In the genomic region with DNA sequence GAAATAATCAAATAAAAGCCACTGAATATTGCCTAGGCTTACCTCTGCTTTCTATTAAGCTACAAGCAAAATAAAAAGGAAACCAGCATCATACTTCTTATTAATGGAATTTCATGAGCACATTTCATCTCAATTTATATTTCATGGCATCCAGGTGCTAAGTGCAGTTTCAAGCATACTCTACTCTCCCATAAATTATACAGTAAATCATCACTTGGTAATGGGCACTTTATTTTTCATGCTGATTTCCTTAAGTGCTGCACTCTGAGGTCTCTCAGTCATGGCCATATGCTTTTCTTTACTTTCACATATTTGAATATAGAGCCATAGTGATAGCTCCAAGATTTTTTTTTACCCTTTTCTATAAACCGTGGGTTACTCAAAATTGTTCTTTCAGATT, we compare ENCODE assay signal across 19 cellular contexts.
DNase-seq lines count a peak whose midpoint lies in the region; ATAC-seq and TF ChIP-seq lines count a peak whose summit lies in the region.
"Had no signal": no experiment of that assay in that cellular context is flagged by ENCODE, and none has a peak within 500 bp of the region (broad histone marks: within the 10 kb centered on the region; RNA-seq: fewer than 3 reads in every experiment).

No MANE protein-coding gene starts in this region.

- TF ChIP-seq POLR2A in gastroesophageal sphincter (IDR thresholded peaks at IDR 0.05) = no peak

- H3K27ac Mint-ChIP-seq in type B pancreatic cell = no peak overlapping the region
- H3K27ac Mint-ChIP-seq: CD4-positive, CD25-positive, alpha-beta regulatory T cell had no signal

- ATAC-seq in gastroesophageal sphincter (no peak), GM18909 (IDR thresholded peaks at IDR 0.05; ENCODE audit: poor library complexity, unreplicated experiment) (no peak)

- no peaks in the 10 kb centered on the region for H3K4me1 ChIP-seq in PC-9 (replicated peaks; ENCODE audit: insufficient read depth)
- no peaks in the 10 kb centered on the region for H3K4me1 ChIP-seq in gastroesophageal sphincter

- in situ Hi-C loops in brain microvascular endothelial cell (cut with HindIII; ENCODE audit: low pct_ligation_motif_present, low sequenced_read_pairs) = no loop called here

- H3K9me3 ChIP-seq in PC-9 (ENCODE audit: insufficient read depth, low read depth) = no peaks in the 10 kb centered on the region
- no peaks in the 10 kb centered on the region for H3K9me3 ChIP-seq in gastroesophageal sphincter

- H3K36me3 Mint-ChIP-seq in type B pancreatic cell = no peaks in the 10 kb centered on the region
- H3K36me3 Mint-ChIP-seq: CD4-positive, CD25-positive, alpha-beta regulatory T cell had no signal

- no peaks in the 10 kb centered on the region for H3K9me2 ChIP-seq in PC-9 (ENCODE audit: insufficient read depth)

- no peak overlapping the region for H3K4me2 ChIP-seq in PC-9
- H3K4me2 ChIP-seq: KMS-11 had no signal

- TF ChIP-seq CTCF in PC-9 (conservative IDR thresholded peaks at IDR 0.05) (no peak), brain microvascular endothelial cell (IDR thresholded peaks at IDR 0.05; ENCODE audit: low read depth, low read length, missing control alignments) (no peak), gastroesophageal sphincter (IDR thresholded peaks at IDR 0.05) (no peak), type B pancreatic cell (conservative IDR thresholded peaks at IDR 0.05) (no peak)

- WGBS in gastroesophageal sphincter (ENCODE audit: low coverage in 1 of 2), 2 donors = 28 to 29% methylated on average over 1 of the region's 1 CpG

- 0 out of 2 replicates have a peak overlapping the region, but pooled peaks have one; percentile 5 for H2AFZ ChIP-seq in PC-9

- BruUV-seq in PC-9 (replicated peaks; lab: Mats Ljungman, UMichigan) = no TSS peak

- peak; percentile 38 for DNase-seq in NCI-H1105 treated with DMSO at 0.1 percent for 48 hours (lab: John Stamatoyannopoulos, UW)
- DNase-seq in NCI-H1417 (lab: John Stamatoyannopoulos, UW) = peak; percentile 1 to 78 (median 56)
- peak; percentile 10 for DNase-seq in NCI-H2107 (lab: John Stamatoyannopoulos, UW)
- DNase-seq in PC-9 = no peak
- no peak for DNase-seq in brain microvascular endothelial cell
- DNase-seq in type B pancreatic cell (ENCODE audit: extremely low spot score, unreplicated experiment) = no peak
- DNase-seq: CD4-positive, CD25-positive, alpha-beta regulatory T cell; DMS79 treated with DMSO at 0.1 percent for 48 hours; H7; IMR-90; NCI-H2081 treated with DMSO at 0.1 percent for 48 hours; NCI-H446 treated with DMSO at 0.1 percent for 48 hours; SHP77 treated with DMSO at 0.1 percent for 48 hours; T-helper 2 cell had no signal

- no peaks in the 10 kb centered on the region for H3F3A ChIP-seq in PC-9 (ENCODE audit: insufficient read depth, low read depth)

- CTCF ChIA-PET in PC-9 (lab: Charles Lee) = no interaction called here

- peaks cover 19% of the 10 kb centered on the region for H3K4me1 Mint-ChIP-seq in type B pancreatic cell (ENCODE audit: unreplicated experiment)

- H3K4me3 ChIP-seq in PC-9 (no peak overlapping the region), brain microvascular endothelial cell (ENCODE audit: low read depth, low read length) (no peak overlapping the region), gastroesophageal sphincter (no peak overlapping the region)
- H3K4me3 ChIP-seq: SK-N-MC had no signal

- H4K20me1 ChIP-seq in PC-9 (ENCODE audit: insufficient read depth) = no peaks in the 10 kb centered on the region

- H3K79me2 ChIP-seq in PC-9 (ENCODE audit: low read depth) = no peaks in the 10 kb centered on the region

- no peaks in the 10 kb centered on the region for H3K36me3 ChIP-seq in PC-9 (ENCODE audit: low read depth)
- H3K36me3 ChIP-seq in brain microvascular endothelial cell (replicated peaks) = no peaks in the 10 kb centered on the region
- no peaks in the 10 kb centered on the region for H3K36me3 ChIP-seq in gastroesophageal sphincter

- no peaks in the 10 kb centered on the region for H3K9me3 Mint-ChIP-seq in type B pancreatic cell

- H3K27me3 Mint-ChIP-seq in type B pancreatic cell = no peaks in the 10 kb centered on the region
- H3K27me3 Mint-ChIP-seq: CD4-positive, CD25-positive, alpha-beta regulatory T cell had no signal

- intact Hi-C loops in PC-9 (cut with micrococcal nuclease; ENCODE audit: unreplicated experiment) = no loop called here

- no peak overlapping the region for H3K4me3 Mint-ChIP-seq in type B pancreatic cell
- H3K4me3 Mint-ChIP-seq: CD4-positive, CD25-positive, alpha-beta regulatory T cell had no signal

- H3K27me3 ChIP-seq in PC-9 (ENCODE audit: insufficient read depth, low read depth) (no peaks in the 10 kb centered on the region), brain microvascular endothelial cell (replicated peaks) (no peaks in the 10 kb centered on the region), gastroesophageal sphincter (no peaks in the 10 kb centered on the region)

- TF ChIP-seq EP300 in gastroesophageal sphincter (IDR thresholded peaks at IDR 0.05) = no peak

- no peak overlapping the region for H3K27ac ChIP-seq in PC-9
- H3K27ac ChIP-seq in brain microvascular endothelial cell = no peak overlapping the region
- no peak overlapping the region for H3K27ac ChIP-seq in gastroesophageal sphincter
- H3K27ac ChIP-seq: KMS-11, RWPE1, SK-N-MC had no signal

- POLR2A ChIA-PET in PC-9 (lab: Charles Lee; ENCODE audit: unreplicated experiment) = no interaction called here

Comparison
In these comparisons a context has a peak if more than half of its experiments do, and no peak if none do; other contexts are left out.
1. DNase-seq: peak in NCI-H1105 treated with DMSO at 0.1 percent for 48 hours (single experiment), NCI-H1417 (3 of 3) and NCI-H2107 (single experiment); none in PC-9 (0 of 2), brain microvascular endothelial cell (single experiment) and type B pancreatic cell (single experiment).